In the genomic region with DNA sequence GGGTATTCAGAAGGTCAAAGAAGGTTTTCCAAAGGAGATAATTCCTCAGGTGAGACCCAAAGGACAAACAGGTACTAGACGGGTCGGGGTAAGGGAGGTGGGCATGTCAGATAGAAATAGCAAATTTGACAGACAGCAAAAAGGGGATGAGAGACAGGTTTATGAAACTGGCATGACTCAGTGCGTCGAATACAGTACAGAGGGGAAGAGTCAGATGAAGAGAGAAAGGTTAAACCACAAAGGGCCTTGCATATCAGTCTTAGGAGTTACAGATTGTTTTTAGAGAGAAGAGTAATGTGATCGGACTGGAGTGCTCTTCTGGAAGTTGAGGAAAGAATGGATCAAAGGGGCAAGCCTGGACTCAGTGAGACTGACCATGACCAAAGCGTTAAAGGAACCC, we compare ENCODE assay signal across 18 cellular contexts.
DNase-seq lines count a peak whose midpoint lies in the region; ATAC-seq and TF ChIP-seq lines count a peak whose summit lies in the region.
"Had no signal": no experiment of that assay in that cellular context is flagged by ENCODE, and none has a peak within 500 bp of the region (broad histone marks: within the 10 kb centered on the region; RNA-seq: fewer than 3 reads in every experiment).

No MANE protein-coding gene starts in this region.

- H3K36me3 Mint-ChIP-seq in activated CD4-positive, alpha-beta T cell treated with anti-CD3 and anti-CD28 coated beads for 36 hours (ENCODE audit: low read depth), result peaks cover 38% of the 10 kb centered on the region
- peaks cover 55% of the 10 kb centered on the region for H3K36me3 Mint-ChIP-seq in CD4-positive, CD25-positive, alpha-beta regulatory T cell
- peaks cover 59% of the 10 kb centered on the region for H3K36me3 Mint-ChIP-seq in endothelial cell (ENCODE audit: low read depth, unreplicated experiment)

- 95% methylated on average over 6 of the region's 6 CpGs for WGBS in right cardiac atrium

- H3K36me3 ChIP-seq in CD4-positive, CD25-positive, alpha-beta regulatory T cell (ENCODE audit: control insufficient read depth, insufficient read depth, low read length), result peaks cover 97% of the 10 kb centered on the region

- intact Hi-C loops in activated CD4-positive, alpha-beta T cell treated with anti-CD3 and anti-CD28 coated beads for 36 hours (cut with DNase I, micrococcal nuclease), result no loop called here
- intact Hi-C loops in right cardiac atrium (cut with DNase I), result no loop called here

- peak; percentile 22 for DNase-seq in activated CD4-positive, alpha-beta T cell treated with anti-CD3 and anti-CD28 coated beads for 36 hours
- DNase-seq in activated CD4-positive, alpha-beta T cell treated with anti-CD3 and anti-CD28 coated beads for 4 hours, result no peak
- peak in 1 of 3 donors; percentile 28 for DNase-seq in CD4-positive, CD25-positive, alpha-beta regulatory T cell
- peak; percentile 24 for DNase-seq in activated T-cell treated with anti-CD3 and anti-CD28 coated beads, Interleukin-2, amount 50 U/mL, for 48 hours
- no peak for DNase-seq in endothelial cell (ENCODE audit: low spot score)
- no peak for DNase-seq in NCI-H526 treated with DMSO at 0.1 percent for 48 hours (lab: John Stamatoyannopoulos, UW)
- DNase-seq in right cardiac atrium, result no peak
- DNase-seq: 8988T, DND-41, GM23248, HCEC 1CT, KG1, NCI-H1048, NCI-H1436 treated with DMSO at 0.1 percent for 48 hours, NCI-H2029 treated with DMSO at 0.1 percent for 48 hours, NCI-H510A, NCI-H82 had no signal

- no peak overlapping the region for H3K27ac ChIP-seq in CD4-positive, CD25-positive, alpha-beta regulatory T cell (ENCODE audit: insufficient read depth, low read length, poor library complexity, severe bottlenecking)
- no peak overlapping the region for H3K27ac ChIP-seq in right cardiac atrium (ENCODE audit: low read length)
- H3K27ac ChIP-seq: GM23248 had no signal

- peak overlapping the region; percentile 61 for H3K27ac Mint-ChIP-seq in activated CD4-positive, alpha-beta T cell treated with anti-CD3 and anti-CD28 coated beads for 36 hours
- H3K27ac Mint-ChIP-seq in CD4-positive, CD25-positive, alpha-beta regulatory T cell, result peak overlapping the region; percentile 58 to 70 (median 65)
- H3K27ac Mint-ChIP-seq in endothelial cell (ENCODE audit: unreplicated experiment), result no peak overlapping the region

- ATAC-seq in activated CD4-positive, alpha-beta T cell treated with anti-CD3 and anti-CD28 coated beads for 36 hours, result peak; percentile 98
- no peak for ATAC-seq in CD4-positive, CD25-positive, alpha-beta regulatory T cell (ENCODE audit: low read depth in 2 of 2)
- ATAC-seq in HG03039 (IDR thresholded peaks at IDR 0.05; ENCODE audit: unreplicated experiment), result no peak
- no peak for ATAC-seq in right cardiac atrium

- no peak for TF ChIP-seq CTCF in endothelial cell (IDR thresholded peaks at IDR 0.05; ENCODE audit: unreplicated experiment)

- no peaks in the 10 kb centered on the region for H3K27me3 Mint-ChIP-seq in activated CD4-positive, alpha-beta T cell treated with anti-CD3 and anti-CD28 coated beads for 36 hours
- no peaks in the 10 kb centered on the region for H3K27me3 Mint-ChIP-seq in CD4-positive, CD25-positive, alpha-beta regulatory T cell
- no peaks in the 10 kb centered on the region for H3K27me3 Mint-ChIP-seq in endothelial cell (ENCODE audit: unreplicated experiment)

- POLR2A ChIA-PET in activated CD4-positive, alpha-beta T cell treated with anti-CD3 and anti-CD28 coated beads for 36 hours (lab: Charles Lee), result no interaction called here

- H3K9me3 ChIP-seq in CD4-positive, CD25-positive, alpha-beta regulatory T cell (ENCODE audit: control insufficient read depth in 2 of 2, low read length in 2 of 2), result no peaks in the 10 kb centered on the region
- H3K9me3 ChIP-seq in right cardiac atrium (ENCODE audit: control insufficient read depth, low read length), result no peaks in the 10 kb centered on the region

- no peak overlapping the region for H3K4me3 ChIP-seq in CD4-positive, CD25-positive, alpha-beta regulatory T cell (ENCODE audit: low read depth, low read length)
- no peak overlapping the region for H3K4me3 ChIP-seq in right cardiac atrium (ENCODE audit: low read length)
- H3K4me3 ChIP-seq: GM23248 had no signal

- peaks cover 14% of the 10 kb centered on the region for H3K4me1 Mint-ChIP-seq in activated CD4-positive, alpha-beta T cell treated with anti-CD3 and anti-CD28 coated beads for 36 hours
- peaks cover 0 to 3% (median 0%) of the 10 kb centered on the region in 4 donors for H3K4me1 Mint-ChIP-seq in CD4-positive, CD25-positive, alpha-beta regulatory T cell
- H3K4me1 Mint-ChIP-seq in endothelial cell (ENCODE audit: unreplicated experiment), result no peaks in the 10 kb centered on the region

- H3K4me1 ChIP-seq in CD4-positive, CD25-positive, alpha-beta regulatory T cell (ENCODE audit: control insufficient read depth, insufficient read depth, low read length, poor library complexity, severe bottlenecking), result no peaks in the 10 kb centered on the region
- no peaks in the 10 kb centered on the region for H3K4me1 ChIP-seq in right cardiac atrium (ENCODE audit: control insufficient read depth, insufficient read depth, low read length)

- H3K27me3 ChIP-seq in CD4-positive, CD25-positive, alpha-beta regulatory T cell (ENCODE audit: control insufficient read depth, insufficient read depth, low read length), result no peaks in the 10 kb centered on the region
- no peaks in the 10 kb centered on the region for H3K27me3 ChIP-seq in right cardiac atrium (ENCODE audit: control insufficient read depth, insufficient read depth)

- no peak overlapping the region for H3K4me3 Mint-ChIP-seq in activated CD4-positive, alpha-beta T cell treated with anti-CD3 and anti-CD28 coated beads for 36 hours
- H3K4me3 Mint-ChIP-seq in CD4-positive, CD25-positive, alpha-beta regulatory T cell, result no peak overlapping the region
- H3K4me3 Mint-ChIP-seq in endothelial cell (ENCODE audit: unreplicated experiment), result peak overlapping the region; percentile 26

- no peaks in the 10 kb centered on the region for H3K9me3 Mint-ChIP-seq in activated CD4-positive, alpha-beta T cell treated with anti-CD3 and anti-CD28 coated beads for 36 hours (ENCODE audit: low read depth)
- no peaks in the 10 kb centered on the region for H3K9me3 Mint-ChIP-seq in CD4-positive, CD25-positive, alpha-beta regulatory T cell
- no peaks in the 10 kb centered on the region for H3K9me3 Mint-ChIP-seq in endothelial cell (ENCODE audit: unreplicated experiment)

- CTCF ChIA-PET in activated CD4-positive, alpha-beta T cell treated with anti-CD3 and anti-CD28 coated beads for 36 hours (lab: Charles Lee), result no interaction called here

Comparison
In these comparisons a context has a peak if more than half of its experiments do, and no peak if none do; other contexts are left out.
1. DNase-seq: peak in activated CD4-positive, alpha-beta T cell treated with anti-CD3 and anti-CD28 coated beads for 36 hours (single experiment) and activated T-cell treated with anti-CD3 and anti-CD28 coated beads, Interleukin-2, amount 50 U/mL, for 48 hours (2 of 2); none in activated CD4-positive, alpha-beta T cell treated with anti-CD3 and anti-CD28 coated beads for 4 hours (0 of 2), endothelial cell (single experiment), NCI-H526 treated with DMSO at 0.1 percent for 48 hours (single experiment) and right cardiac atrium (0 of 3).